Comparison of ENCODE assay signal across 14 cellular contexts in the genomic region with DNA sequence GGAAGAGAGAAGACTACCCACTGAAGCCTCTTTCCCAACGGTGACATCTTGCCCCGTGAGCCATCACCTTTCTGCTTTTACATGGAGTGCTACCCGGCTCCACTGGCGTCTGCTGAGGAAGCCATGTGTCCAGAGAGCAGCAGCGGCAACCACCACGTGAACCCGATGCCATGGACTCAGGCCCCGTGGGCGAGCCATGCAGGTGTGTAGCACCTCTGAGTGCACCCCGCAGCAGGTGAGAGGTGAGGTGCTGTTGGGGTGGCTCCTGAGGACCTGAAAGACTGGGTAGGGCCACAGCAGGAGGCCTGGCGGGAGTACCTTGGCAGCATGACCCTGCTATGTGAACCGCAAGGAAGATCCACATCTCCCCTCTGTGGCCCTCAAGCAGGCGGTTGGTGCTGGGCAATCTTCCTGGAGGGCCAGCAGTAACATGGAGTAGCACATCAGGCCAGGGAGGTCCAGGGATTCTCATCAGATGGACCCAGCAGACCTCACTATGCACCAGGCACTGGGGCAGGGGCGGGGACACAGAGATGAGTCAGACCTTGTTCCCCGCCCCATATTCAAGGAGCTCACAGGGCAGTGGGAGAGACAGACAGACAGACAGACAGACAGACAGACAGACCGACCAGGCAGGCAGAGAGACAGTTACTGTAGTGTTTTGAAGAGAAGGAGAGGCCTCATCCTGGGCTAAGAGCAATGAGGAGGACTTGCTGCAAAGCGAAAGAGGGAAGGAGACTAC.
DNase-seq lines count a peak whose midpoint lies in the region; ATAC-seq and TF ChIP-seq lines count a peak whose summit lies in the region.
"Had no signal": no experiment of that assay in that cellular context is flagged by ENCODE, and none has a peak within 500 bp of the region (broad histone marks: within the 10 kb centered on the region; RNA-seq: fewer than 3 reads in every experiment).

No MANE protein-coding gene starts in this region.

- CTCF ChIA-PET in Calu3 (lab: Charles Lee) = no interaction called here
- CTCF ChIA-PET in activated CD8-positive, alpha-beta memory T cell treated with anti-CD3 and anti-CD28 coated beads, Interleukin-2, amount 10 ng/mL, durations not matched to agents 7 days and 5 days (lab: Charles Lee) = no interaction called here

- H2BK15ac ChIP-seq in mesendoderm (replicated peaks; ENCODE audit: low read depth) = no peak overlapping the region

- H3K9me3 Mint-ChIP-seq in Calu3 (ENCODE audit: low read depth, unreplicated experiment) = no peaks in the 10 kb centered on the region
- no peaks in the 10 kb centered on the region for H3K9me3 Mint-ChIP-seq in activated CD8-positive, alpha-beta memory T cell treated with anti-CD3 and anti-CD28 coated beads, Interleukin-2, amount 10 ng/mL, durations not matched to agents 7 days and 5 days (ENCODE audit: low read depth)
- H3K9me3 Mint-ChIP-seq: CD8-positive, alpha-beta T cell; GM23338 had no signal

- peaks cover 50% of the 10 kb centered on the region for H3K27me3 Mint-ChIP-seq in Calu3 (ENCODE audit: unreplicated experiment)
- H3K27me3 Mint-ChIP-seq in activated CD8-positive, alpha-beta memory T cell treated with anti-CD3 and anti-CD28 coated beads, Interleukin-2, amount 10 ng/mL, durations not matched to agents 7 days and 5 days = no peaks in the 10 kb centered on the region
- H3K27me3 Mint-ChIP-seq: activated CD4-positive, alpha-beta T cell treated with anti-CD3 and anti-CD28 coated beads for 36 hours had no signal

- H4K8ac ChIP-seq in mesendoderm (ENCODE audit: low read depth, low read length) = no peak overlapping the region

- H3K79me1 ChIP-seq in mesendoderm (ENCODE audit: low read length) = no peaks in the 10 kb centered on the region

- TF ChIP-seq CTCF in Calu3 (IDR thresholded peaks at IDR 0.05; ENCODE audit: unreplicated experiment) (no peak), GM20000 (IDR thresholded peaks at IDR 0.05; ENCODE audit: extremely low read depth, missing control alignments) (no peak)

- no peak overlapping the region for H3K23ac ChIP-seq in mesendoderm (ENCODE audit: low read length)

- no peaks in the 10 kb centered on the region for H3K36me3 ChIP-seq in mesendoderm (ENCODE audit: control insufficient read depth, insufficient read depth, low read length)
- H3K36me3 ChIP-seq: ascending aorta, esophagus squamous epithelium had no signal

- H3K4me1 ChIP-seq in mesendoderm (ENCODE audit: control insufficient read depth, low read depth, low read length) = no peaks in the 10 kb centered on the region
- H3K4me1 ChIP-seq: ascending aorta, esophagus squamous epithelium, testis had no signal

- H3K4me1 Mint-ChIP-seq in Calu3 (ENCODE audit: low read depth, unreplicated experiment) = peaks cover 8% of the 10 kb centered on the region
- no peaks in the 10 kb centered on the region for H3K4me1 Mint-ChIP-seq in activated CD8-positive, alpha-beta memory T cell treated with anti-CD3 and anti-CD28 coated beads, Interleukin-2, amount 10 ng/mL, durations not matched to agents 7 days and 5 days
- H3K4me1 Mint-ChIP-seq: activated CD4-positive, alpha-beta T cell treated with anti-CD3 and anti-CD28 coated beads for 36 hours; GM23338 had no signal

- H3K4me3 Mint-ChIP-seq in Calu3 (ENCODE audit: low read depth, unreplicated experiment) = peak overlapping the region; percentile 2
- no peak overlapping the region for H3K4me3 Mint-ChIP-seq in activated CD8-positive, alpha-beta memory T cell treated with anti-CD3 and anti-CD28 coated beads, Interleukin-2, amount 10 ng/mL, durations not matched to agents 7 days and 5 days
- H3K4me3 Mint-ChIP-seq: activated CD4-positive, alpha-beta T cell treated with anti-CD3 and anti-CD28 coated beads for 36 hours; CD8-positive, alpha-beta T cell; GM23338 had no signal

- no peak overlapping the region for H4K5ac ChIP-seq in mesendoderm (ENCODE audit: low read length)

- no peak overlapping the region for H3K27ac ChIP-seq in mesendoderm (ENCODE audit: low read depth, low read length)
- H3K27ac ChIP-seq: ascending aorta, esophagus squamous epithelium, testis had no signal

- no peak overlapping the region for H3K4ac ChIP-seq in mesendoderm (ENCODE audit: low read depth, low read length)

- H3K27me3 ChIP-seq in mesendoderm (ENCODE audit: insufficient read depth, low read length, poor library complexity) = no peaks in the 10 kb centered on the region
- H3K27me3 ChIP-seq: ascending aorta, testis had no signal

- no peak for DNase-seq in Calu3
- peak; percentile 0 for DNase-seq in GM20000 (ENCODE audit: low spot score)
- DNase-seq in activated CD8-positive, alpha-beta memory T cell treated with anti-CD3 and anti-CD28 coated beads, Interleukin-2, amount 10 ng/mL, durations not matched to agents 7 days and 5 days = peak; percentile 36
- peak; percentile 6 for DNase-seq in mesendoderm
- no peak for DNase-seq in middle frontal gyrus (ENCODE audit: extremely low spot score, low spot score)
- no peak for DNase-seq in GF-D8 (lab: John Stamatoyannopoulos, UW)
- DNase-seq: activated CD4-positive, alpha-beta T cell treated with anti-CD3 and anti-CD28 coated beads for 36 hours; esophagus squamous epithelium; NCI-H2081 treated with DMSO at 0.1 percent for 48 hours; testis had no signal

- no peak overlapping the region for H3K9ac ChIP-seq in mesendoderm (ENCODE audit: low read length)

- no peak overlapping the region for H2BK120ac ChIP-seq in mesendoderm (ENCODE audit: low read depth, low read length)

- intact Hi-C loops in Calu3 (cut with micrococcal nuclease; ENCODE audit: unreplicated experiment) = no loop called here

- ATAC-seq in activated CD8-positive, alpha-beta memory T cell treated with anti-CD3 and anti-CD28 coated beads, Interleukin-2, amount 10 ng/mL, durations not matched to agents 7 days and 5 days = no peak
- ATAC-seq in GM19397 (IDR thresholded peaks at IDR 0.05; ENCODE audit: unreplicated experiment) = no peak
- ATAC-seq: activated CD4-positive, alpha-beta T cell treated with anti-CD3 and anti-CD28 coated beads for 36 hours; CD8-positive, alpha-beta T cell; GM23338 had no signal

- H3K79me2 ChIP-seq in mesendoderm (ENCODE audit: control insufficient read depth, insufficient read depth, low read length) = no peaks in the 10 kb centered on the region

- no peak overlapping the region for H3K4me3 ChIP-seq in mesendoderm (ENCODE audit: low read length)
- H3K4me3 ChIP-seq: ascending aorta, esophagus squamous epithelium, GM23338, testis had no signal

- H3K36me3 Mint-ChIP-seq in Calu3 (ENCODE audit: insufficient read depth, unreplicated experiment) = no peaks in the 10 kb centered on the region
- H3K36me3 Mint-ChIP-seq in activated CD8-positive, alpha-beta memory T cell treated with anti-CD3 and anti-CD28 coated beads, Interleukin-2, amount 10 ng/mL, durations not matched to agents 7 days and 5 days = no peaks in the 10 kb centered on the region
- H3K36me3 Mint-ChIP-seq: CD8-positive, alpha-beta T cell had no signal

- no CpG with 5 or more reads among the region's 17 CpGs for WGBS in mesendoderm (ENCODE audit: extremely low coverage, insufficient coverage, low lambda C conversion rate)

- no peak overlapping the region for H3K56ac ChIP-seq in mesendoderm (ENCODE audit: low read length)

- no peak overlapping the region for H3K27ac Mint-ChIP-seq in Calu3 (ENCODE audit: unreplicated experiment)
- H3K27ac Mint-ChIP-seq in activated CD8-positive, alpha-beta memory T cell treated with anti-CD3 and anti-CD28 coated beads, Interleukin-2, amount 10 ng/mL, durations not matched to agents 7 days and 5 days = no peak overlapping the region
- H3K27ac Mint-ChIP-seq: activated CD4-positive, alpha-beta T cell treated with anti-CD3 and anti-CD28 coated beads for 36 hours; CD8-positive, alpha-beta T cell; GM23338 had no signal

- no peak overlapping the region for H2AK5ac ChIP-seq in mesendoderm (ENCODE audit: low read length)

- H2BK5ac ChIP-seq in mesendoderm (ENCODE audit: low read length) = no peak overlapping the region

- no peak overlapping the region for H3K4me2 ChIP-seq in mesendoderm (ENCODE audit: low read length)
- H3K4me2 ChIP-seq: GM23338 had no signal

- H3K18ac ChIP-seq in mesendoderm (ENCODE audit: low read length) = no peak overlapping the region

- no TSS peak for BruUV-seq in Calu3 (replicated peaks; lab: Mats Ljungman, UMichigan)

Comparison
In these comparisons a context has a peak if more than half of its experiments do, and no peak if none do; other contexts are left out.
1. DNase-seq: peak in GM20000 (single experiment), activated CD8-positive, alpha-beta memory T cell treated with anti-CD3 and anti-CD28 coated beads, Interleukin-2, amount 10 ng/mL, durations not matched to agents 7 days and 5 days (single experiment) and mesendoderm (single experiment); none in Calu3 (single experiment), middle frontal gyrus (single experiment) and GF-D8 (single experiment).